In the genomic region with DNA sequence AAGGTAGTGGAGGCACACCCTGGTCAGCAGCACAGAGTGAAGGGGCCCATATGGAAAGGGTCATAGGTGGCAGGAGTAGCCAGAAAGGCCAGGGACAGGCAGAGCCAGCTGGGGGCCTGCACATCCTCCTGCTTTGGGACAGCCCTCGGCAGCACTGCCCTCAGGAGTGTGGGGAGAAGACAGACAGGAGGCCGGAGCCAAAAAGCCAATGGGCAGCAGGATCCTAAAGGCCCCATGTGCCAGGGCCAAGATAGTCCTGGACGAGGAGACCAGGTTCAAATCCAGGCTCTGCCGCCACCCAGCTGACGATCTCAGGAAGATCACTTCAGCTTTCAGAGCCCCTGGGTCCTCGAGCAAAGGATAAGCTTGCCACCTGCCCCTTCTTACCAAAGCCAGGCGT, we compare ENCODE assay signal across 15 cellular contexts.
"Had no signal": no experiment of that assay in that cellular context is flagged by ENCODE, and none has a peak within 500 bp of the region (broad histone marks: within the 10 kb centered on the region; RNA-seq: fewer than 3 reads in every experiment).

No MANE protein-coding gene starts in this region.

- H3K36me3 ChIP-seq: suprapubic skin, upper lobe of left lung, vagina had no signal

- H3K4me1 ChIP-seq: parathyroid adenoma, suprapubic skin, upper lobe of left lung, vagina had no signal

- H3K4me2 ChIP-seq: smooth muscle cell had no signal

- H3K9ac ChIP-seq: parathyroid adenoma had no signal

- H3K4me3 ChIP-seq: dorsolateral prefrontal cortex, lung, smooth muscle cell, suprapubic skin, upper lobe of left lung, vagina had no signal

- DNase-seq: dorsolateral prefrontal cortex; effector CD4-positive, alpha-beta T cell; natural killer cell; stimulated activated CD4-positive, alpha-beta T cell treated with anti-CD3 and anti-CD28 coated beads, Interleukin-12 subunit alpha, Interleukin-12 subunit beta, amount 100 ng/mL, for 4 hours; stimulated activated CD4-positive, alpha-beta T cell treated with anti-CD3 and anti-CD28 coated beads, Interleukin-1b, Interleukin-23, amount 100 ng/mL, for 48 hours; stimulated activated CD4-positive, alpha-beta T cell treated with anti-CD3 and anti-CD28 coated beads, Interleukin-4, amount 100 ng/mL, for 1 hour; stimulated activated CD8-positive, alpha-beta memory T cell treated with anti-CD3 and anti-CD28 coated beads, Interleukin-4, amount 100 ng/mL, for 48 hours; stimulated activated naive CD4-positive, alpha-beta T cell; stimulated activated naive CD8-positive, alpha-beta T cell treated with anti-CD3 and anti-CD28 coated beads, Interleukin-15, amount 100 ng/mL, for 72 hours had no signal

- H3K27me3 ChIP-seq: dorsolateral prefrontal cortex, suprapubic skin, upper lobe of left lung, vagina had no signal

- H2AFZ ChIP-seq: parathyroid adenoma had no signal

- H3K9me3 ChIP-seq: suprapubic skin, upper lobe of left lung, vagina had no signal

- H3K27ac ChIP-seq: dorsolateral prefrontal cortex, parathyroid adenoma, suprapubic skin, upper lobe of left lung, vagina had no signal
